10 cellular contexts compared by ENCODE assay signal in the genomic region with DNA sequence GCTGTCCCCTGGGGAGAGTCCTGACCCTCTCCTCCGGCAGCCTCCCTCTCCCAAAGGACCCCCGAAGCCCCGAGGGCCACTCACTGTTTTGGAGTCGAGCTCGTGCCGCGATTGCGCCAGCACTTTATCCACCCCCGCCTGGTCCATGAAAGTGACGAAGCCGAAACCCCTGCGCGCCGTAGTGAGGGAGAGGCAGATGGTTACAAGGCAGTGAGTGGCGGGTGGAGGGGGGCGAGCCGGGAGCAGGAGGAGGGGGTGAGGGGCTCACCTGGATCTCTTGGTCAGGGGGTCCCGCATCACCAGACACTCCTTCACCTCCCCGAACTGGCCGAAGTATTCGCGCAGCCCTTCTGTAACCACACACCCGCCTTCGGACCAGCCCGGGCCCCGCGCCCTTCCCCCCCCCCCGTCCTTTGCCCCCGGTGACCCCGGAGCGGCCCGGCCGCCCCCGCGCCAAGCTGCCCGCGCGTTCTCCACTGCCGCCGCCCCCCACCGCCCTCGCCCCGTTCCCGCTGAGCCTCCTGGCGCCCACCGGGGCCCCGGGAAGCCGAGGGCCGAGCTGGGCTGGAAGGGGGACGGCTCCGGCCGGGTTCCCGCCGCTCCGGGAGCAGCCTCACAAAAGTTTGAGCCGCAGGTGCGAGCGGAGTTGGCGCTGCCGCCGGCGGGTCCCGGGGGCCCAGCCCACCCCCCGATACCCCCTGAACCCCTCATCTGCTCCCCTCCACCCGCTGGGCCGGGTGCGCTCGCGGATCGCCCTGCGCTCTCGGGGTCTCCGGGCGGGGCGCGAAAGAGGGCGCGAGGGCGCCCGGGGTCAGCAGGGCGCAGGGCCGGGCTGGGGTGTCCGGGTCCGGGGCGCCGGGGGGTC. TPM values are rescaled to one million over a fixed set of nuclear protein-coding genes. Genes with fewer than 3 reads are reported as not detected.
DNase-seq lines count a peak whose midpoint lies in the region; ATAC-seq and TF ChIP-seq lines count a peak whose summit lies in the region.
"Had no signal": no experiment of that assay in that cellular context is flagged by ENCODE, and none has a peak within 500 bp of the region (broad histone marks: within the 10 kb centered on the region; RNA-seq: fewer than 3 reads in every experiment).

No MANE protein-coding gene starts in this region.

- TF ChIP-seq CTCF in neural crest cell (conservative IDR thresholded peaks at IDR 0.05) (no peak), vagina (IDR thresholded peaks at IDR 0.05) (no peak)

- H3K4me3 Mint-ChIP-seq in neural crest cell, result peak overlapping the region; percentile 99

- H3K9ac ChIP-seq in duodenal mucosa (ENCODE audit: low read depth in 1 of 2, low read length in 2 of 2), result peak overlapping the region; percentile 50 to 60

- peaks cover 63% of the 10 kb centered on the region for H3K4me1 Mint-ChIP-seq in neural crest cell

- peak overlapping the region; percentile 60 to 63 for H3K4me3 ChIP-seq in duodenal mucosa (ENCODE audit: low read depth in 1 of 2, low read length in 2 of 2)
- H3K4me3 ChIP-seq in vagina, result peak overlapping the region; percentile 54 to 66

- peaks cover 45 to 46% of the 10 kb centered on the region in 2 donors for H3K4me1 ChIP-seq in duodenal mucosa (ENCODE audit: control insufficient read depth in 1 of 2, insufficient read depth in 2 of 2, low read length in 2 of 2)
- H3K4me1 ChIP-seq in vagina, result peaks cover 19% of the 10 kb centered on the region

- peaks cover 23 to 29% of the 10 kb centered on the region in 2 donors for H3K27me3 ChIP-seq in duodenal mucosa (ENCODE audit: control insufficient read depth in 1 of 2, insufficient read depth in 2 of 2, low read length in 2 of 2)
- H3K27me3 ChIP-seq in vagina, result no peaks in the 10 kb centered on the region

- no peak for TF ChIP-seq POLR2A in vagina (IDR thresholded peaks at IDR 0.05)

- peak; percentile 56 for DNase-seq in activated naive CD4-positive, alpha-beta T cell treated with Interleukin-2 at 50 U/mL for 16 hours
- no peak for DNase-seq in activated naive CD4-positive, alpha-beta T cell (lab: John Stamatoyannopoulos, UW)
- DNase-seq in neural crest cell (ENCODE audit: low read depth, low spot score) (no peak), vagina (ENCODE audit: extremely low spot score in 2 of 2) (no peak)

- H3K27ac ChIP-seq in duodenal mucosa (ENCODE audit: low read depth, low read length), result peak overlapping the region; percentile 27
- no peak overlapping the region for H3K27ac ChIP-seq in vagina

- H3K9me3 ChIP-seq in duodenal mucosa (ENCODE audit: control insufficient read depth in 1 of 2, low read length in 2 of 2) (no peaks in the 10 kb centered on the region), vagina (no peaks in the 10 kb centered on the region)

- ATAC-seq in HG02623 (IDR thresholded peaks at IDR 0.05; ENCODE audit: unreplicated experiment) (no peak), GM18517 (IDR thresholded peaks at IDR 0.05; ENCODE audit: unreplicated experiment) (no peak), HG03095 (IDR thresholded peaks at IDR 0.05; ENCODE audit: unreplicated experiment) (no peak)
- ATAC-seq: left colon had no signal

- intact Hi-C loops in vagina (cut with DNase I), result no loop called here

- H3K27me3 Mint-ChIP-seq in neural crest cell (ENCODE audit: low read depth), result peaks cover 31% of the 10 kb centered on the region

- H3K27ac Mint-ChIP-seq in neural crest cell (ENCODE audit: unreplicated experiment), result peak overlapping the region; percentile 90

- peaks cover 32% of the 10 kb centered on the region for H3K36me3 Mint-ChIP-seq in neural crest cell (ENCODE audit: low read depth)

- no peaks in the 10 kb centered on the region for H3K36me3 ChIP-seq in duodenal mucosa (ENCODE audit: control insufficient read depth in 1 of 2, insufficient read depth in 2 of 2, low read length in 2 of 2)
- no peaks in the 10 kb centered on the region for H3K36me3 ChIP-seq in vagina

- no peaks in the 10 kb centered on the region for H3K9me3 Mint-ChIP-seq in neural crest cell

RNA-seq across cellular contexts. Expression of gene MSI1, which starts 0.8 kb away (rescaled TPM):
- total RNA-seq in neural crest cell (224 and 229 TPM in 2 replicates), vagina (3.7 TPM)

RNA-seq across cellular contexts. Expression of gene PLA2G1B, which starts 40.6 kb away (rescaled TPM):
- total RNA-seq in neural crest cell (not detected in 2 replicates), vagina (not detected)
- total RNA-seq: left colon, SK-MEL-5 had no signal

Comparison
In these comparisons a context has a peak if more than half of its experiments do, and no peak if none do; other contexts are left out.
1. RNA of gene MSI1, which starts 0.8 kb away (total RNA-seq): 224 to 229 TPM in neural crest cell; 3.7 TPM in vagina (single experiment); every median in the first group is over 10 times any median in the second.